In genomic region chr2:196066794-196067382, GRCh38 we compare ENCODE assay signal across 7 cellular contexts. TPM values are rescaled to one million over a fixed set of nuclear protein-coding genes. Genes with fewer than 3 reads are reported as not detected.
DNase-seq lines count a peak whose midpoint lies in the region; ATAC-seq and TF ChIP-seq lines count a peak whose summit lies in the region.

No MANE protein-coding gene starts in this region.

- TF ChIP-seq POLR2A in sigmoid colon (IDR thresholded peaks at IDR 0.05) = no peak

- H3K36me3 ChIP-seq in DOHH2 (ENCODE audit: control insufficient read depth, low read length) = no peaks in the 10 kb centered on the region
- no peaks in the 10 kb centered on the region for H3K36me3 ChIP-seq in sigmoid colon

- peaks cover 14% of the 10 kb centered on the region for H3K4me1 ChIP-seq in DOHH2 (ENCODE audit: control insufficient read depth, low read length)
- H3K4me1 ChIP-seq in sigmoid colon = peaks cover 0 to 10% (median 6%) of the 10 kb centered on the region in 4 donors

- no peak for ATAC-seq in GM18520 (IDR thresholded peaks at IDR 0.05; ENCODE audit: unreplicated experiment)

- intact Hi-C loops in sigmoid colon (cut with DNase I) = loop anchor here (2.0 kb wide), 1 partner anchor 408 kb away; no protein-coding TSS in a partner anchor

- no peaks in the 10 kb centered on the region for H4K20me1 ChIP-seq in DOHH2 (ENCODE audit: control insufficient read depth, insufficient read depth, low read depth, low read length)

- no peak overlapping the region for H3K4me2 ChIP-seq in DOHH2 (ENCODE audit: low read length)

- no peak for TF ChIP-seq EP300 in sigmoid colon (IDR thresholded peaks at IDR 0.05)

- H3K9me3 ChIP-seq in DOHH2 (ENCODE audit: control insufficient read depth, insufficient read depth, low read length) (no peaks in the 10 kb centered on the region), sigmoid colon (no peaks in the 10 kb centered on the region)

- TF ChIP-seq CTCF in DOHH2 (IDR thresholded peaks at IDR 0.05; ENCODE audit: low read depth, low read length, poor library complexity, severe bottlenecking) (peak; percentile 74), fibroblast of villous mesenchyme (IDR thresholded peaks at IDR 0.05; ENCODE audit: insufficient read depth, low read depth, low read length) (peak; percentile 65), sigmoid colon (IDR thresholded peaks at IDR 0.05) (peak in 3 of 4 experiments; percentile 19 to 53 (median 35))

- DNase-seq in HuH-7.5 (ENCODE audit: low spot score) (peak; percentile 22), SKM-1 (lab: John Stamatoyannopoulos, UW; ENCODE audit: unreplicated experiment) (peak; percentile 4), fibroblast of villous mesenchyme (ENCODE audit: low read depth) (peak; percentile 38), sigmoid colon (no peak)
- DNase-seq in activated CD4-positive, alpha-beta T cell treated with anti-CD3 and anti-CD28 coated beads for 1 hour = no peak

- H3K27ac ChIP-seq in DOHH2 (ENCODE audit: low read depth, low read length) (no peak overlapping the region), sigmoid colon (no peak overlapping the region)

- peaks cover 5% of the 10 kb centered on the region; the same call in 1 of the 2 replicates for H3F3A ChIP-seq in DOHH2 (ENCODE audit: control insufficient read depth, insufficient read depth)

- H3K9me2 ChIP-seq in DOHH2 (replicated peaks; ENCODE audit: control insufficient read depth, low read length) = no peaks in the 10 kb centered on the region

- peaks cover 27% of the 10 kb centered on the region for H3K27me3 ChIP-seq in DOHH2 (ENCODE audit: control insufficient read depth, low read length)
- H3K27me3 ChIP-seq in sigmoid colon = no peaks in the 10 kb centered on the region

- no peaks in the 10 kb centered on the region for H3K79me2 ChIP-seq in DOHH2 (ENCODE audit: control insufficient read depth, low read length)

- H3K4me3 ChIP-seq in DOHH2 (ENCODE audit: low read length) = no peak overlapping the region
- no peak overlapping the region for H3K4me3 ChIP-seq in fibroblast of villous mesenchyme (ENCODE audit: low read depth, low read length)
- H3K4me3 ChIP-seq in sigmoid colon = no peak overlapping the region

- 7 to 15% methylated on average over 4 of the region's 4 CpGs for WGBS in sigmoid colon, 2 donors

RNA-seq across cellular contexts. Expression of gene DNAH7, which starts 1.7 kb away (rescaled TPM):
- under 0.01 and 0.32 TPM in 2 replicates for total RNA-seq in fibroblast of villous mesenchyme
- 1 to 10 TPM in 1 of 4 donors, under 1 TPM in 3; 0.36 to 1.9 (median 0.70) TPM for total RNA-seq in sigmoid colon
- polyA plus RNA-seq in sigmoid colon = 1 to 10 TPM in 2 of 3 donors, under 1 TPM in 1; 0.57 to 1.4 (median 1.2) TPM

Comparison
In these comparisons a context has a peak if more than half of its experiments do, and no peak if none do; other contexts are left out.
1. DNase-seq: peak in HuH-7.5 (single experiment), SKM-1 (single experiment) and fibroblast of villous mesenchyme (single experiment); none in sigmoid colon (single experiment) and activated CD4-positive, alpha-beta T cell treated with anti-CD3 and anti-CD28 coated beads for 1 hour (single experiment).
2. Peak in every context shown above with its lines, with median percentiles within 50 percentile points of each other: CTCF ChIP-seq.